5 cellular contexts compared by ENCODE assay signal in genomic region chr1:16786362-16786761, GRCh38. TPM values are rescaled to one million over a fixed set of nuclear protein-coding genes. Genes with fewer than 3 reads are reported as not detected.
"Had no signal": no experiment of that assay in that cellular context is flagged by ENCODE, and none has a peak within 500 bp of the region (broad histone marks: within the 10 kb centered on the region; RNA-seq: fewer than 3 reads in every experiment).

No MANE protein-coding gene starts in this region.

RNA-seq across cellular contexts. Expression of gene RNU1-4, which starts 46.0 kb away (rescaled TPM):
- total RNA-seq: fibroblast of villous mesenchyme had no signal
- polyA plus RNA-seq: fibroblast of lung, ovary, sigmoid colon, small intestine had no signal
